ENCODE assay signal across 1 cellular context in the genomic region with DNA sequence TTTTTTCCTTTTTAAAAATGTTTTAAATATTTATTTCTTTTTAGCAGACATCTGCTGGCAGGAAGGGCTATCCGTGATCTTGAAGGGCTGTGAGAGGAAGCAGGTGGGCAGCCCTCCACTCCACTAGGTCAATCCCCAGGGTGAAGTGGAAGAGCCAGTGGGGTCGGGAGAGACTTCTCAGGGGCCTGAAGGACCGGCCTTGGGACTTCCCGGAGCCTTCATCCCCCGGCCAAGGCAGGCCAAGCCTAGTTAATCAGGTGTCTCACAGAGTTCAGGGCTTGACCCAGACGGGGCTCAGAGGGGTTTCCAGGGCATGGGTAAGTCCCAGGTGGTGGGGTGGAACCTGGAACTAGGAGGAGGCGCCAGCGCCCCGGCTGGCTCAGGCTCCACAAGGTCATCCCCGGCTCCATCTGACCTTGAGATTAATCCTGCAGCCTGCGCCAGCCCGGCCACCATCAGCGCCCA.
TF ChIP-seq lines count a peak whose summit lies in the region.

No MANE protein-coding gene starts in this region.

TF ChIP-seq in IMR-90, 13 proteins besides CTCF, POLR2A, EP300 and RAD21:
- TF ChIP-seq CHD1 (IDR thresholded peaks at IDR 0.05; ENCODE audit: low read depth, low read length) (no peak), MAZ (IDR thresholded peaks at IDR 0.05; ENCODE audit: borderline replicate concordance, low read depth, low read length) (no peak), BHLHE40 (IDR thresholded peaks at IDR 0.05; ENCODE audit: low read depth, low read length) (no peak), SMC3 (IDR thresholded peaks at IDR 0.05; ENCODE audit: low read depth, low read length) (no peak), RFX5 (IDR thresholded peaks at IDR 0.05; ENCODE audit: low read depth, low read length) (no peak), NFE2L2 (IDR thresholded peaks at IDR 0.05; ENCODE audit: low read depth, low read length) (no peak)
TF ChIP-seq in IMR-90: peak in this region for 0.
